Comparison of ENCODE assay signal across 2 cellular contexts in genomic region chr15:36632196-36632595, GRCh38.
TF ChIP-seq lines count a peak whose summit lies in the region.

No MANE protein-coding gene starts in this region.

TF ChIP-seq in HCT116, 20 proteins besides CTCF, POLR2A, EP300 and RAD21 (continued from another document):
- TF ChIP-seq REST (IDR thresholded peaks at IDR 0.05; ENCODE audit: low read depth), result no peak
- no peak for TF ChIP-seq TCF7L2 (IDR thresholded peaks at IDR 0.05; ENCODE audit: borderline replicate concordance, extremely low read depth, insufficient read depth, insufficient read length)
- TF ChIP-seq EZH2phosphoT487 (IDR thresholded peaks at IDR 0.05; ENCODE audit: borderline replicate concordance), result no peak
- no peak for TF ChIP-seq ZFX (IDR thresholded peaks at IDR 0.05)
- TF ChIP-seq EZH2 (IDR thresholded peaks at IDR 0.05), result no peak
- no peak for TF ChIP-seq YY1 (IDR thresholded peaks at IDR 0.05; ENCODE audit: extremely low read depth, insufficient replicate concordance, low read depth, low read length)
- no peak for TF ChIP-seq EGR1 (IDR thresholded peaks at IDR 0.05; ENCODE audit: low read depth)
- TF ChIP-seq SRF (IDR thresholded peaks at IDR 0.05; ENCODE audit: low read depth), result no peak
- no peak for TF ChIP-seq SIN3A (IDR thresholded peaks at IDR 0.05; ENCODE audit: low read depth)
- TF ChIP-seq MAX (IDR thresholded peaks at IDR 0.05), result no peak
- TF ChIP-seq ZNF274 (IDR thresholded peaks at IDR 0.05; ENCODE audit: low read depth, low read length), result no peak
TF ChIP-seq in HCT116: peak in this region for 3.

TF ChIP-seq in GM23338, 12 proteins besides CTCF, POLR2A, EP300 and RAD21 (continued from another document):
- TF ChIP-seq ZNF462 (CRISPR knock-in tag; IDR thresholded peaks at IDR 0.05) (no peak), ZNF114 (CRISPR knock-in tag; IDR thresholded peaks at IDR 0.05) (no peak), JUNB (IDR thresholded peaks at IDR 0.05; ENCODE audit: unreplicated experiment) (no peak), NANOG (IDR thresholded peaks at IDR 0.05; ENCODE audit: borderline replicate concordance) (no peak), ZNF331 (CRISPR knock-in tag; IDR thresholded peaks at IDR 0.05; ENCODE audit: low read depth) (no peak), EZH2 (IDR thresholded peaks at IDR 0.05; ENCODE audit: low read depth, unreplicated experiment) (no peak), ETS1 (IDR thresholded peaks at IDR 0.05) (no peak), EZH2phosphoT487 (IDR thresholded peaks at IDR 0.05; ENCODE audit: unreplicated experiment) (no peak), CREB1 (CRISPR knock-in tag; IDR thresholded peaks at IDR 0.05; ENCODE audit: low read depth) (no peak), STAT1 (IDR thresholded peaks at IDR 0.05; ENCODE audit: unreplicated experiment) (no peak)
